In genomic region chr7:44700322-44700721, GRCh38 we compare ENCODE assay signal across 14 cellular contexts.
"Had no signal": no experiment of that assay in that cellular context is flagged by ENCODE, and none has a peak within 500 bp of the region (broad histone marks: within the 10 kb centered on the region; RNA-seq: fewer than 3 reads in every experiment).

No MANE protein-coding gene starts in this region.

- H3K9me3 ChIP-seq: breast epithelium, pancreas, tibial artery, uterus had no signal

- H3K4me1 Mint-ChIP-seq: neural crest cell had no signal

- ATAC-seq: activated CD4-positive, CD25-positive, alpha-beta regulatory T cell treated with anti-CD3 and anti-CD28 coated beads, Interleukin-2, amount 50 U/mL, for 24 hours; activated CD8-positive, alpha-beta T cell treated with anti-CD3 and anti-CD28 coated beads, Interleukin-2, amount 10 ng/mL, durations not matched to agents 7 days and 5 days; pancreas had no signal

- H3K4me1 ChIP-seq: breast epithelium, pancreas, tibial artery, uterus had no signal

- H3K9me3 Mint-ChIP-seq: neural crest cell had no signal

- H3K4me3 ChIP-seq: breast epithelium, dorsolateral prefrontal cortex, heart right ventricle, pancreas, tibial artery, uterus had no signal

- H3K36me3 ChIP-seq: uterus had no signal

- H3K27ac Mint-ChIP-seq: activated CD8-positive, alpha-beta T cell treated with anti-CD3 and anti-CD28 coated beads, Interleukin-2, amount 10 ng/mL, durations not matched to agents 7 days and 5 days had no signal

- H3K4me3 Mint-ChIP-seq: activated CD8-positive, alpha-beta T cell treated with anti-CD3 and anti-CD28 coated beads, Interleukin-2, amount 10 ng/mL, durations not matched to agents 7 days and 5 days; neural crest cell had no signal

- H3K27me3 ChIP-seq: breast epithelium, dorsolateral prefrontal cortex, heart right ventricle, pancreas, tibial artery, uterus had no signal

- H3K27ac ChIP-seq: breast epithelium, dorsolateral prefrontal cortex, pancreas, tibial artery, uterus had no signal

- DNase-seq: activated CD8-positive, alpha-beta memory T cell treated with anti-CD3 and anti-CD28 coated beads, Interleukin-2, amount 50 U/mL, for 48 hours; activated CD8-positive, alpha-beta T cell treated with anti-CD3 and anti-CD28 coated beads, Interleukin-2, amount 10 ng/mL, durations not matched to agents 7 days and 5 days; activated naive CD4-positive, alpha-beta T cell treated with anti-CD3 and anti-CD28 coated beads, Interleukin-2, amount 50 U/mL, for 16 hours; foreskin melanocyte; heart right ventricle; mesendoderm; pancreas; retina; uterus had no signal
